In the genomic region with DNA sequence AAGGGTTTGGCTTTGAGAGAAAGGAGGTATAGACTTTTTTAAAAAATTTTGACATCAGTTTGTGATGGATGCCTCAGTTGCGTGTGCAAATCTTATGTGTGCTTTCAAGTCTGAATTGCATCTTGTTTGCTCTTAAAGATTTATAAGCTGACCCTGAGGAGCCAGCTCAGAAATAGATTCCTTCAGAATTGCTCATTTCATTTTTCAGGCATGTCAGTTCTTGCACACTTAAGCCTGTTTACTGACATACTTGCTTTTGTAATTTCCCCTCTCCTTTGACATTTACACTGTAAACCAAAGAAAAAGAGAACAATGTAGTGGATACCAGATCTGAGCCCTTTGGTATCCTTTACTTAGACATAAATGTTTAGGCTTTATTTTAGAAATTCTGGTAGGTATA, we compare ENCODE assay signal across 24 cellular contexts.
DNase-seq lines count a peak whose midpoint lies in the region; ATAC-seq and TF ChIP-seq lines count a peak whose summit lies in the region.
"Had no signal": no experiment of that assay in that cellular context is flagged by ENCODE, and none has a peak within 500 bp of the region (broad histone marks: within the 10 kb centered on the region; RNA-seq: fewer than 3 reads in every experiment).

No MANE protein-coding gene starts in this region.

- no peak overlapping the region for H3K4me3 Mint-ChIP-seq in naive thymus-derived CD4-positive, alpha-beta T cell
- H3K4me3 Mint-ChIP-seq: activated B cell treated with CpG ODN at 0.5 μM for 24 hours; activated CD8-positive, alpha-beta T cell treated with anti-CD3 and anti-CD28 coated beads, Interleukin-2, amount 10 ng/mL, durations not matched to agents 7 days and 5 days; activated naive CD8-positive, alpha-beta T cell treated with anti-CD3 and anti-CD28 coated beads for 36 hours; CD4-positive, alpha-beta memory T cell; neural progenitor cell; stimulated activated effector memory CD8-positive, alpha-beta T cell treated with anti-CD3 and anti-CD28 coated beads, Interleukin-12 subunit alpha, Interleukin-12 subunit beta, amount 100 ng/mL, for 72 hours; T-helper 2 cell treated with Interferon-gamma antibody and Interleukin-4, amounts not matched to agents 5 μg/mL and 100 μg/mL, for 36 hours had no signal

- H3K36me3 ChIP-seq in mammary epithelial cell (ENCODE audit: insufficient read depth, low read length) (no peaks in the 10 kb centered on the region), upper lobe of right lung (no peaks in the 10 kb centered on the region)
- H3K36me3 ChIP-seq in naive thymus-derived CD4-positive, alpha-beta T cell (ENCODE audit: control insufficient read depth in 2 of 3, insufficient read depth in 3 of 3, low read length in 3 of 3): no peaks in the 10 kb centered on the region
- H3K36me3 ChIP-seq: neural progenitor cell, SJCRH30 had no signal

- no peaks in the 10 kb centered on the region for H3K36me3 Mint-ChIP-seq in naive thymus-derived CD4-positive, alpha-beta T cell
- H3K36me3 Mint-ChIP-seq: activated naive CD8-positive, alpha-beta T cell treated with anti-CD3 and anti-CD28 coated beads for 36 hours; CD4-positive, alpha-beta memory T cell; neural progenitor cell; stimulated activated effector memory CD8-positive, alpha-beta T cell treated with anti-CD3 and anti-CD28 coated beads, Interleukin-12 subunit alpha, Interleukin-12 subunit beta, amount 100 ng/mL, for 72 hours had no signal

- H3K27ac ChIP-seq in mammary epithelial cell (ENCODE audit: insufficient read depth, low read depth, low read length) (peak overlapping the region; percentile 41), foreskin keratinocyte (peak overlapping the region; percentile 25), upper lobe of right lung (no peak overlapping the region)
- no peak overlapping the region for H3K27ac ChIP-seq in naive thymus-derived CD4-positive, alpha-beta T cell (ENCODE audit: low read depth, low read length)
- H3K27ac ChIP-seq: neural progenitor cell, SJCRH30, testis had no signal

- H3K9me3 Mint-ChIP-seq in naive thymus-derived CD4-positive, alpha-beta T cell: peaks cover 0 to 1% (median 0%) of the 10 kb centered on the region in 11 donors
- H3K9me3 Mint-ChIP-seq: activated B cell treated with CpG ODN at 0.5 μM for 24 hours; activated naive CD8-positive, alpha-beta T cell treated with anti-CD3 and anti-CD28 coated beads for 36 hours; neural progenitor cell; stimulated activated effector memory CD8-positive, alpha-beta T cell treated with anti-CD3 and anti-CD28 coated beads, Interleukin-12 subunit alpha, Interleukin-12 subunit beta, amount 100 ng/mL, for 72 hours; T-helper 2 cell treated with Interferon-gamma antibody and Interleukin-4, amounts not matched to agents 5 μg/mL and 100 μg/mL, for 36 hours had no signal

- no peak overlapping the region for H2AFZ ChIP-seq in mammary epithelial cell (ENCODE audit: low read depth, low read length)
- H2AFZ ChIP-seq: neural progenitor cell had no signal

- intact Hi-C loops in mammary epithelial cell (cut with micrococcal nuclease) (no loop called here), upper lobe of right lung (cut with DNase I) (no loop called here)
- intact Hi-C loops in naive thymus-derived CD4-positive, alpha-beta T cell (cut with micrococcal nuclease): no loop called here

- H3K4me1 Mint-ChIP-seq in naive thymus-derived CD4-positive, alpha-beta T cell: no peaks in the 10 kb centered on the region
- H3K4me1 Mint-ChIP-seq: activated B cell treated with CpG ODN at 0.5 μM for 24 hours; activated naive CD8-positive, alpha-beta T cell treated with anti-CD3 and anti-CD28 coated beads for 36 hours; CD4-positive, alpha-beta memory T cell; neural progenitor cell; stimulated activated effector memory CD8-positive, alpha-beta T cell treated with anti-CD3 and anti-CD28 coated beads, Interleukin-12 subunit alpha, Interleukin-12 subunit beta, amount 100 ng/mL, for 72 hours had no signal

- no peaks in the 10 kb centered on the region for H4K20me1 ChIP-seq in mammary epithelial cell (ENCODE audit: insufficient read depth, low read length)

- DNase-seq in AG08395 (ENCODE audit: low spot score) (peak; percentile 4), HPDE6-E6E7 (ENCODE audit: extremely low spot score) (peak; percentile 21), mammary epithelial cell (peak; percentile 78), foreskin keratinocyte (peak; percentile 77 to 90), upper lobe of right lung (no peak), GM19240 (ENCODE audit: insufficient read length, low spot score) (no peak)
- DNase-seq in naive thymus-derived CD4-positive, alpha-beta T cell: no peak
- DNase-seq: activated B cell treated with CpG ODN at 0.5 μM for 24 hours; activated CD8-positive, alpha-beta T cell treated with anti-CD3 and anti-CD28 coated beads, Interleukin-2, amount 10 ng/mL, durations not matched to agents 7 days and 5 days; activated naive CD8-positive, alpha-beta T cell treated with anti-CD3 and anti-CD28 coated beads for 36 hours; CD4-positive, alpha-beta memory T cell; DMS53; hypothalamus; midbrain; NCI-H1092; NCI-H2081; NCI-H524 treated with DMSO at 0.1 percent for 48 hours; SJCRH30; testis had no signal

- POLR2A ChIA-PET in naive thymus-derived CD4-positive, alpha-beta T cell (lab: Charles Lee): no interaction called here

- WGBS in mammary epithelial cell (ENCODE audit: low coverage, missing lambda C conversion rate): 0% methylated on average over 1 of the region's 1 CpG

- H3K9ac ChIP-seq in mammary epithelial cell (ENCODE audit: insufficient read depth, low read length): no peak overlapping the region
- H3K9ac ChIP-seq: neural progenitor cell had no signal

- H3K4me3 ChIP-seq in mammary epithelial cell (replicated peaks in 1 of 3; ENCODE audit: insufficient read depth in 1 of 3, low read depth in 2 of 3, low read length in 3 of 3): no peak overlapping the region
- no peak overlapping the region for H3K4me3 ChIP-seq in naive thymus-derived CD4-positive, alpha-beta T cell (ENCODE audit: low read length)
- H3K4me3 ChIP-seq in upper lobe of right lung: no peak overlapping the region
- H3K4me3 ChIP-seq: K562, neural progenitor cell, SJCRH30, testis had no signal

- ATAC-seq in foreskin keratinocyte (peak; percentile 96), upper lobe of right lung (no peak), HG03025 (IDR thresholded peaks at IDR 0.05; ENCODE audit: low FRiP score, unreplicated experiment) (no peak)
- no peak for ATAC-seq in naive thymus-derived CD4-positive, alpha-beta T cell
- ATAC-seq: activated CD8-positive, alpha-beta T cell treated with anti-CD3 and anti-CD28 coated beads, Interleukin-2, amount 10 ng/mL, durations not matched to agents 7 days and 5 days; K562; stimulated activated effector memory CD8-positive, alpha-beta T cell treated with anti-CD3 and anti-CD28 coated beads, Interleukin-12 subunit alpha, Interleukin-12 subunit beta, amount 100 ng/mL, for 72 hours had no signal

- no peaks in the 10 kb centered on the region for H3K9me3 ChIP-seq in mammary epithelial cell (replicated peaks; ENCODE audit: insufficient read depth, low read length)
- no peaks in the 10 kb centered on the region for H3K9me3 ChIP-seq in naive thymus-derived CD4-positive, alpha-beta T cell (ENCODE audit: control insufficient read depth in 2 of 3, low read length in 3 of 3)
- H3K9me3 ChIP-seq in upper lobe of right lung: no peaks in the 10 kb centered on the region
- H3K9me3 ChIP-seq: SJCRH30, testis had no signal

- H3K4me1 ChIP-seq in mammary epithelial cell (ENCODE audit: insufficient read depth, low read length) (peaks cover 10% of the 10 kb centered on the region), foreskin keratinocyte (peaks cover 3% of the 10 kb centered on the region), upper lobe of right lung (no peaks in the 10 kb centered on the region)
- no peaks in the 10 kb centered on the region for H3K4me1 ChIP-seq in naive thymus-derived CD4-positive, alpha-beta T cell (ENCODE audit: control insufficient read depth in 2 of 2, insufficient read depth in 2 of 2, low read length in 2 of 2)
- H3K4me1 ChIP-seq: neural progenitor cell, SJCRH30, testis had no signal

- BruUV-seq in mammary epithelial cell (replicated peaks; lab: Mats Ljungman, UMichigan): no TSS peak

- dilution Hi-C loops in mammary epithelial cell (cut with HindIII; ENCODE audit: low sequenced_read_pairs): no loop called here

- peak overlapping the region; percentile 62 for H3K4me2 ChIP-seq in mammary epithelial cell (ENCODE audit: insufficient read depth, low read depth, low read length)
- H3K4me2 ChIP-seq: neural progenitor cell had no signal

- peaks cover under 1 to 17% (median 11%) of the 10 kb centered on the region in 5 donors for H3K27me3 Mint-ChIP-seq in naive thymus-derived CD4-positive, alpha-beta T cell

- TF ChIP-seq CTCF in mammary epithelial cell (conservative IDR thresholded peaks at IDR 0.05 in 1 of 2, IDR thresholded peaks at IDR 0.05 in 1 of 2; ENCODE audit: extremely low read depth in 1 of 2, insufficient read depth in 1 of 2, low read depth in 1 of 2, low read length in 2 of 2) (no peak), foreskin keratinocyte (conservative IDR thresholded peaks at IDR 0.05) (no peak), upper lobe of right lung (IDR thresholded peaks at IDR 0.05) (no peak)

- H3K79me2 ChIP-seq in mammary epithelial cell (ENCODE audit: insufficient read depth, low read length): no peaks in the 10 kb centered on the region

- H3K27me3 ChIP-seq in mammary epithelial cell (ENCODE audit: insufficient read depth, low read length) (no peaks in the 10 kb centered on the region), foreskin keratinocyte (no peaks in the 10 kb centered on the region), upper lobe of right lung (no peaks in the 10 kb centered on the region)
- H3K27me3 ChIP-seq in naive thymus-derived CD4-positive, alpha-beta T cell (ENCODE audit: control insufficient read depth in 2 of 2, insufficient read depth in 2 of 2, low read length in 2 of 2): peaks cover 2 to 6% of the 10 kb centered on the region in 2 donors
- H3K27me3 ChIP-seq: neural progenitor cell, SJCRH30, testis had no signal

- no peak overlapping the region for H3K27ac Mint-ChIP-seq in naive thymus-derived CD4-positive, alpha-beta T cell
- H3K27ac Mint-ChIP-seq: activated B cell treated with CpG ODN at 0.5 μM for 24 hours; activated CD8-positive, alpha-beta T cell treated with anti-CD3 and anti-CD28 coated beads, Interleukin-2, amount 10 ng/mL, durations not matched to agents 7 days and 5 days; activated naive CD8-positive, alpha-beta T cell treated with anti-CD3 and anti-CD28 coated beads for 36 hours; CD4-positive, alpha-beta memory T cell; neural progenitor cell; stimulated activated effector memory CD8-positive, alpha-beta T cell treated with anti-CD3 and anti-CD28 coated beads, Interleukin-12 subunit alpha, Interleukin-12 subunit beta, amount 100 ng/mL, for 72 hours; T-helper 2 cell treated with Interferon-gamma antibody and Interleukin-4, amounts not matched to agents 5 μg/mL and 100 μg/mL, for 36 hours had no signal

- CTCF ChIA-PET in mammary epithelial cell (lab: Charles Lee; ENCODE audit: low non-redundant PET): interaction anchor here (0.9 kb wide), 1 partner anchor 158 kb away, joined by 12 read pairs; no protein-coding TSS in a partner anchor
- CTCF ChIA-PET in naive thymus-derived CD4-positive, alpha-beta T cell (lab: Charles Lee): no interaction called here

- in situ Hi-C loops in mammary epithelial cell (cut with MboI; ENCODE audit: low sequenced_read_pairs in 2 of 2): no loop called here

Comparison
In these comparisons a context has a peak if more than half of its experiments do, and no peak if none do; other contexts are left out.
1. DNase-seq: peak in AG08395 (single experiment), HPDE6-E6E7 (single experiment), mammary epithelial cell (single experiment) and foreskin keratinocyte (2 of 2); none in naive thymus-derived CD4-positive, alpha-beta T cell (0 of 9), upper lobe of right lung (single experiment) and GM19240 (single experiment).
2. H3K27ac ChIP-seq: peak in mammary epithelial cell (single experiment) and foreskin keratinocyte (single experiment); none in naive thymus-derived CD4-positive, alpha-beta T cell (single experiment) and upper lobe of right lung (single experiment).